19 cellular contexts compared by ENCODE assay signal in the genomic region with DNA sequence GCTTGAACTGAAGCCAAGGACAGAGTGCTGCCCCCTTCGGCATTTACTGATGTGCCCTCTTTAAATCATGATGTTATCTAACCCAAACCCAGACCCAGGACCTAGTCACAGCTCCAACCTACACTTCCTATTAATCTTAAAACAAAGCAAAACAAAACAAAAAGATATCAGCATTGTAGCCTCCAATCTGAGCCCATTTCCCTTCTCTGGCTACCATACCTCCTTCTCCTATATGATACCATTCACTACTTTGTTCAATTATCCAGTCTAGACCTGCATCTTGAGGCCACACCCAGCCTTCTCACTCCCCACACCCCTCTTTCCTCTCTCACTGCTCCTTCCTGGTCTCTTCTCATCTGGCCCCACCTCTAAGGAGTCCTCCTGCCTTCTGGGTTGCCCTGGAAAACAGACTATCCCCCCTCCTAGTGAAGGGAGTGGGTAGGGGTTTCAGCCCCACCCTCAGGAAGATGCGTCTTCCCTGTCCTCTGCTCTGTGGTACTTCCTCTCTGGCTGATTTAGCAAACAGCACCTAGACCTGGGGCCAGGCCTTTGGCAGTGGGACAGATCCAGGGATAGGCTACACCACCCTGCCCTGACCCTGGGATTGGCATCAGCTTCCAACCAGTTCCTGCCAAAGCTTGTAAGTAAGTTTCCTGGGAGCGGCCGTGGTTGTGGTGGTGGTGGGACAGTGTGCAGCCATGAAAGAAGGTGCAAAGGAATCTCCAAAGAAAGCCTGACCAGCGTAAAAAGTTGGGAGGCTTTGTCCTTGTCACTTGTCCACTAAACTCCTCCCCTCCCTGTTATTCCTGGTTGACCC. TPM values are rescaled to one million over a fixed set of nuclear protein-coding genes. Genes with fewer than 3 reads are reported as not detected.
DNase-seq lines count a peak whose midpoint lies in the region; ATAC-seq, FAIRE-seq and TF ChIP-seq lines count a peak whose summit lies in the region.
"Had no signal": no experiment of that assay in that cellular context is flagged by ENCODE, and none has a peak within 500 bp of the region (broad histone marks: within the 10 kb centered on the region; RNA-seq: fewer than 3 reads in every experiment).

No MANE protein-coding gene starts in this region.

- no peaks in the 10 kb centered on the region for H3K27me3 Mint-ChIP-seq in activated T-cell treated with anti-CD3 and anti-CD28 coated beads, Interleukin-2, amount 50 U/mL, for 24 hours
- H3K27me3 Mint-ChIP-seq in activated CD8-positive, alpha-beta T cell treated with anti-CD3 and anti-CD28 coated beads for 36 hours: no peaks in the 10 kb centered on the region
- H3K27me3 Mint-ChIP-seq in HFFc6 (ENCODE audit: insufficient read depth): peaks cover 18% of the 10 kb centered on the region

- H3K4me1 ChIP-seq in keratinocyte (ENCODE audit: control insufficient read depth, extremely low read depth, insufficient read depth, low read length) (peaks cover 65% of the 10 kb centered on the region), stomach (peaks cover 42 to 80% (median 58%) of the 10 kb centered on the region in 4 donors)

- peak overlapping the region; percentile 72 for H3K4me2 ChIP-seq in keratinocyte (ENCODE audit: control insufficient read depth, extremely low read depth, insufficient read depth, low read depth, low read length)

- H3K27me3 ChIP-seq in keratinocyte (ENCODE audit: control insufficient read depth, extremely low read depth, insufficient read depth, low read length) (peaks cover under 1% of the 10 kb centered on the region), stomach (peaks cover 0 to 37% (median 4%) of the 10 kb centered on the region in 3 donors)

- WGBS in stomach, 5 donors: 65 to 74% (median 69%) methylated on average over 5 of the region's 5 CpGs

- dilution Hi-C loops in keratinocyte (cut with MboI; ENCODE audit: extremely low pct_ligation_motif_present, low sequenced_read_pairs): no loop called here

- POLR2A ChIA-PET in activated CD8-positive, alpha-beta T cell treated with anti-CD3 and anti-CD28 coated beads for 36 hours (lab: Charles Lee): interaction anchor here (0.7 to 2.2 kb wide), 3 partner anchors 10 to 127 kb away, joined by 3 to 9 read pairs (median 4); a partner anchor contains a TSS

- peak; percentile 81 for FAIRE-seq in keratinocyte (lab: Jason Lieb, UNC)
- FAIRE-seq: H1 had no signal

- peaks cover 66% of the 10 kb centered on the region for H3K4me1 Mint-ChIP-seq in activated T-cell treated with anti-CD3 and anti-CD28 coated beads, Interleukin-2, amount 50 U/mL, for 24 hours (ENCODE audit: low read depth)
- H3K4me1 Mint-ChIP-seq in activated CD8-positive, alpha-beta T cell treated with anti-CD3 and anti-CD28 coated beads for 36 hours (ENCODE audit: low read depth): peaks cover 56% of the 10 kb centered on the region
- peaks cover 25% of the 10 kb centered on the region for H3K4me1 Mint-ChIP-seq in HFFc6 (ENCODE audit: low read depth)

- no peak for TF ChIP-seq CTCF in activated CD8-positive, alpha-beta T cell treated with anti-CD3 and anti-CD28 coated beads for 36 hours (IDR thresholded peaks at IDR 0.05)
- TF ChIP-seq CTCF in keratinocyte (optimal IDR thresholded peaks at IDR 0.05 in 1 of 3, IDR thresholded peaks at IDR 0.05 in 1 of 3, conservative IDR thresholded peaks at IDR 0.05 in 1 of 3; ENCODE audit: extremely low read depth in 1 of 3, insufficient read depth in 2 of 3, low read length in 3 of 3) (no peak), stomach (IDR thresholded peaks at IDR 0.05) (no peak), HFFc6 (IDR thresholded peaks at IDR 0.05) (no peak)

- peaks cover 42% of the 10 kb centered on the region for H3K36me3 Mint-ChIP-seq in activated T-cell treated with anti-CD3 and anti-CD28 coated beads, Interleukin-2, amount 50 U/mL, for 24 hours (ENCODE audit: low read depth)
- peaks cover 9% of the 10 kb centered on the region for H3K36me3 Mint-ChIP-seq in activated CD8-positive, alpha-beta T cell treated with anti-CD3 and anti-CD28 coated beads for 36 hours (ENCODE audit: low read depth)
- H3K36me3 Mint-ChIP-seq in HFFc6 (ENCODE audit: low read depth): peaks cover under 1% of the 10 kb centered on the region

- H3K36me3 ChIP-seq in keratinocyte (ENCODE audit: control insufficient read depth in 2 of 2, extremely low read depth in 1 of 2, insufficient read depth in 2 of 2, low read length in 2 of 2): peaks cover 3 to 4% of the 10 kb centered on the region in 2 experiments
- H3K36me3 ChIP-seq in stomach: no peaks in the 10 kb centered on the region

- ATAC-seq in activated CD8-positive, alpha-beta T cell treated with anti-CD3 and anti-CD28 coated beads for 36 hours: no peak
- ATAC-seq: heart left ventricle, left colon had no signal

- H3K79me2 ChIP-seq in keratinocyte (ENCODE audit: control insufficient read depth, insufficient read depth, low read length): no peaks in the 10 kb centered on the region

- peak overlapping the region; percentile 51 for H3K27ac Mint-ChIP-seq in activated T-cell treated with anti-CD3 and anti-CD28 coated beads, Interleukin-2, amount 50 U/mL, for 24 hours
- peak overlapping the region; percentile 13 for H3K27ac Mint-ChIP-seq in activated CD8-positive, alpha-beta T cell treated with anti-CD3 and anti-CD28 coated beads for 36 hours
- no peak overlapping the region for H3K27ac Mint-ChIP-seq in HFFc6

- H3K4me3 Mint-ChIP-seq in activated T-cell treated with anti-CD3 and anti-CD28 coated beads, Interleukin-2, amount 50 U/mL, for 24 hours: no peak overlapping the region
- no peak overlapping the region for H3K4me3 Mint-ChIP-seq in activated CD8-positive, alpha-beta T cell treated with anti-CD3 and anti-CD28 coated beads for 36 hours
- H3K4me3 Mint-ChIP-seq in HFFc6: no peak overlapping the region

- H3K9me1 ChIP-seq in keratinocyte (ENCODE audit: control insufficient read depth, extremely low read depth, insufficient read depth, low read length): peaks cover 2% of the 10 kb centered on the region

- no peak for DNase-seq in activated T-cell treated with anti-CD3 and anti-CD28 coated beads, Interleukin-2, amount 50 U/mL, for 24 hours
- no peak for DNase-seq in activated T-cell treated with anti-CD3 and anti-CD28 coated beads, Interleukin-2, amount 50 U/mL, for 48 hours
- no peak for DNase-seq in activated CD8-positive, alpha-beta T cell treated with anti-CD3 and anti-CD28 coated beads for 36 hours
- no peak for DNase-seq in keratinocyte (ENCODE audit: low read depth, low spot score)
- no peak for DNase-seq in stomach
- DNase-seq in HFFc6: no peak
- DNase-seq in ureter (ENCODE audit: low spot score): no peak
- DNase-seq in HuH-7 (ENCODE audit: low spot score): no peak
- DNase-seq: ACHN; activated effector memory CD4-positive, alpha-beta T cell treated with Interleukin-2 at 50 U/mL for 16 hours; DMS153; KG1; left colon; NCI-H1436 treated with DMSO at 0.1 percent for 48 hours; NCI-H446; nucleus accumbens had no signal

- intact Hi-C loops in activated CD8-positive, alpha-beta T cell treated with anti-CD3 and anti-CD28 coated beads for 36 hours (cut with micrococcal nuclease): no loop called here
- intact Hi-C loops in stomach (cut with DNase I; ENCODE audit: low total_unique reads): no loop called here

- CTCF ChIA-PET in activated CD8-positive, alpha-beta T cell treated with anti-CD3 and anti-CD28 coated beads for 36 hours (lab: Charles Lee): interaction anchor here (0.8 to 28.2 kb wide), 6 partner anchors 15 to 122 kb away, joined by 3 to 873 read pairs (median 19); a partner anchor contains a TSS

- no peak overlapping the region for H3K9ac ChIP-seq in keratinocyte (ENCODE audit: control insufficient read depth, extremely low read depth, insufficient read depth, low read length)

- H3K9me3 ChIP-seq in keratinocyte (ENCODE audit: control insufficient read depth, low read depth, low read length): no peaks in the 10 kb centered on the region
- H3K9me3 ChIP-seq in stomach: no peaks in the 10 kb centered on the region
- H3K9me3 ChIP-seq: heart left ventricle had no signal

- no peak for TF ChIP-seq EP300 in stomach (IDR thresholded peaks at IDR 0.05)

- H3K4me3 ChIP-seq in keratinocyte (ENCODE audit: control insufficient read depth in 2 of 3, extremely low read depth in 1 of 3, insufficient read depth in 2 of 3, low read depth in 1 of 3, low read length in 3 of 3) (peak overlapping the region in 2 of 3 experiments; percentile 3 to 19), stomach (peak overlapping the region in 2 of 4 donors; percentile 18 to 21)

- no peak overlapping the region for H2AFZ ChIP-seq in keratinocyte (ENCODE audit: control insufficient read depth, low read length)

- no peaks in the 10 kb centered on the region for H3K9me3 Mint-ChIP-seq in activated T-cell treated with anti-CD3 and anti-CD28 coated beads, Interleukin-2, amount 50 U/mL, for 24 hours
- no peaks in the 10 kb centered on the region for H3K9me3 Mint-ChIP-seq in activated CD8-positive, alpha-beta T cell treated with anti-CD3 and anti-CD28 coated beads for 36 hours
- H3K9me3 Mint-ChIP-seq in HFFc6: no peaks in the 10 kb centered on the region

- H3K27ac ChIP-seq in keratinocyte (ENCODE audit: control insufficient read depth, insufficient read depth, low read length): peak overlapping the region; percentile 40
- H3K27ac ChIP-seq in stomach: peak overlapping the region in 4 of 5 donors; percentile 83 to 95 (median 88)
- H3K27ac ChIP-seq: epithelial cell of prostate had no signal

- H4K20me1 ChIP-seq in keratinocyte (ENCODE audit: control insufficient read depth, extremely low read depth, insufficient read depth, low read length): no peaks in the 10 kb centered on the region

- TF ChIP-seq POLR2A in stomach (IDR thresholded peaks at IDR 0.05): no peak

RNA-seq across cellular contexts. Expression of a gene that starts 3.3 kb away (rescaled TPM):
- 10 to 100 TPM; 11.6 to 11.7 TPM for total RNA-seq in activated CD8-positive, alpha-beta T cell treated with anti-CD3 and anti-CD28 coated beads for 36 hours
- polyA plus RNA-seq in keratinocyte: 8.6 to 20.4 TPM (median 14.6 TPM) in 3 replicates
- 8.4 TPM for polyA plus RNA-seq in keratinocyte (2011; ENCODE audit: low read depth)
- 3.0 and 4.3 TPM in 2 replicates for polyA plus RNA-seq in keratinocyte (2011; cell fraction: cytosol; rRNA removed)
- polyA plus RNA-seq in keratinocyte (2011; cell fraction: nucleus; rRNA removed): 53.5 and 61.4 TPM in 2 replicates
- polyA plus RNA-seq in keratinocyte (2012; ENCODE audit: low replicate concordance): 8.4 and 41.2 TPM in 2 replicates
- 16.4 to 31.6 TPM (median 21.6 TPM) in 3 replicates for polyA minus RNA-seq in keratinocyte
- 11.1 TPM for polyA minus RNA-seq in keratinocyte (2011; cell fraction: cytosol; rRNA and poly(A)+ RNA removed)
- 12.5 and 15.4 TPM in 2 replicates for polyA minus RNA-seq in keratinocyte (2011; cell fraction: nucleus; rRNA and poly(A)+ RNA removed)
- 10 to 100 TPM in 3 of 5 donors, 1 to 10 TPM in 1, not detected in 1; 3.3 to 92.8 (median 24.6) TPM for total RNA-seq in stomach
- polyA plus RNA-seq in stomach: 10 to 100 TPM in 1 of 3 donors, 1 to 10 TPM in 2; 1.4 to 67.2 (median 4.1) TPM
- 1 to 10 TPM; 1.5 to 2.9 (median 1.9) TPM for total RNA-seq in HFFc6 (2021; fragmentation: NEBNext Ultra II Directional; extraction: Animal tissue kit (Norgen Biotek cat#: 25700))
- 9.6 TPM for total RNA-seq in ureter

RNA-seq across cellular contexts. Expression of a gene that starts 4.6 kb away (rescaled TPM):
- total RNA-seq in activated CD8-positive, alpha-beta T cell treated with anti-CD3 and anti-CD28 coated beads for 36 hours: 10 to 100 TPM in 1 of 2 experiments, 1 to 10 TPM in 1; 9.6 to 12.0 TPM
- polyA plus RNA-seq in keratinocyte (5.4 to 13.4 TPM (median 7.9 TPM) in 3 replicates), stomach (1 to 10 TPM in 1 of 3 donors, under 1 TPM in 1, not detected in 1; 0.25 to 6.0 TPM)
- polyA plus RNA-seq in keratinocyte (2011; ENCODE audit: low read depth): 3.9 TPM
- 1.2 and 2.7 TPM in 2 replicates for polyA plus RNA-seq in keratinocyte (2011; cell fraction: cytosol; rRNA removed)
- polyA plus RNA-seq in keratinocyte (2011; cell fraction: nucleus; rRNA removed): 28.9 and 46.2 TPM in 2 replicates
- polyA plus RNA-seq in keratinocyte (2012; ENCODE audit: low replicate concordance): 8.7 and 19.1 TPM in 2 replicates
- polyA minus RNA-seq in keratinocyte: 6.4 to 9.3 TPM (median 6.9 TPM) in 3 replicates
- 16.9 TPM for polyA minus RNA-seq in keratinocyte (2011; cell fraction: cytosol; rRNA and poly(A)+ RNA removed)
- 33.0 TPM in 2 replicates for polyA minus RNA-seq in keratinocyte (2011; cell fraction: nucleus; rRNA and poly(A)+ RNA removed)
- total RNA-seq in stomach (10 to 100 TPM in 3 of 5 donors, 1 to 10 TPM in 1, not detected in 1; 9.9 to 71.5 (median 24.5) TPM), ureter (8.2 TPM)
- 1 to 10 TPM; 2.2 to 3.0 (median 2.3) TPM for total RNA-seq in HFFc6 (2021; fragmentation: NEBNext Ultra II Directional; extraction: Animal tissue kit (Norgen Biotek cat#: 25700))

RNA-seq across cellular contexts. Expression of a gene that starts 6.8 kb away (rescaled TPM):
- total RNA-seq in activated CD8-positive, alpha-beta T cell treated with anti-CD3 and anti-CD28 coated beads for 36 hours: 10 to 100 TPM; 12.1 to 13.6 TPM
- polyA plus RNA-seq in keratinocyte (2.4 to 3.7 TPM (median 2.6 TPM) in 3 replicates), stomach (10 to 100 TPM in 1 of 3 donors, 1 to 10 TPM in 2; 6.0 to 14.2 (median 6.0) TPM)
- polyA plus RNA-seq in keratinocyte (2011; ENCODE audit: low read depth): 5.1 TPM
- polyA plus RNA-seq in keratinocyte (2011; cell fraction: cytosol; rRNA removed): 1.7 and 1.8 TPM in 2 replicates
- polyA plus RNA-seq in keratinocyte (2011; cell fraction: nucleus; rRNA removed): 2.1 and 2.8 TPM in 2 replicates
- 3.2 and 4.2 TPM in 2 replicates for polyA plus RNA-seq in keratinocyte (2012; ENCODE audit: low replicate concordance)
- polyA minus RNA-seq in keratinocyte: 0.99 to 3.9 TPM (median 1.3 TPM) in 3 replicates
- 1.5 TPM for polyA minus RNA-seq in keratinocyte (2011; cell fraction: cytosol; rRNA and poly(A)+ RNA removed)
- polyA minus RNA-seq in keratinocyte (2011; cell fraction: nucleus; rRNA and poly(A)+ RNA removed): 0.63 and 0.78 TPM in 2 replicates
- total RNA-seq in stomach (10 to 100 TPM in 2 of 5 donors, 1 to 10 TPM in 3; 5.0 to 11.2 (median 6.4) TPM), ureter (11.1 TPM)
- under 1 TPM in 5 of 6 experiments, not detected in 1; 0.17 to 0.40 (median 0.20) TPM for total RNA-seq in HFFc6 (2021; fragmentation: NEBNext Ultra II Directional; extraction: Animal tissue kit (Norgen Biotek cat#: 25700))
- total RNA-seq: H1 had no signal

RNA-seq across cellular contexts. Expression of a gene that starts 14.9 kb away (rescaled TPM):
- 10 to 100 TPM; 33.5 to 33.6 TPM for total RNA-seq in activated CD8-positive, alpha-beta T cell treated with anti-CD3 and anti-CD28 coated beads for 36 hours
- polyA plus RNA-seq in keratinocyte (16.5 to 25.3 TPM (median 19.9 TPM) in 3 replicates), stomach (10 to 100 TPM in 1 of 3 donors, 1 to 10 TPM in 2; 6.5 to 11.8 (median 8.4) TPM)
- polyA plus RNA-seq in keratinocyte (2011; ENCODE audit: low read depth): 8.4 TPM
- 19.6 and 22.7 TPM in 2 replicates for polyA plus RNA-seq in keratinocyte (2011; cell fraction: cytosol; rRNA removed)
- polyA plus RNA-seq in keratinocyte (2011; cell fraction: nucleus; rRNA removed): 63.3 and 70.4 TPM in 2 replicates
- polyA plus RNA-seq in keratinocyte (2012; ENCODE audit: low replicate concordance): 19.0 and 25.4 TPM in 2 replicates
- polyA minus RNA-seq in keratinocyte: 47.2 to 59.5 TPM (median 50.4 TPM) in 3 replicates
- 33.8 TPM for polyA minus RNA-seq in keratinocyte (2011; cell fraction: cytosol; rRNA and poly(A)+ RNA removed)
- 35.6 and 45.4 TPM in 2 replicates for polyA minus RNA-seq in keratinocyte (2011; cell fraction: nucleus; rRNA and poly(A)+ RNA removed)
- total RNA-seq in stomach (10 to 100 TPM in 4 of 5 donors, 1 to 10 TPM in 1; 5.4 to 25.7 (median 12.8) TPM), ureter (36.5 TPM)
- 10 to 100 TPM; 25.4 to 31.1 (median 28.1) TPM for total RNA-seq in HFFc6 (2021; fragmentation: NEBNext Ultra II Directional; extraction: Animal tissue kit (Norgen Biotek cat#: 25700))

RNA-seq across cellular contexts. Expression of a gene that starts 15.0 kb away (rescaled TPM):
- total RNA-seq in activated CD8-positive, alpha-beta T cell treated with anti-CD3 and anti-CD28 coated beads for 36 hours: 10 to 100 TPM; 11.9 to 13.6 TPM
- polyA plus RNA-seq in keratinocyte (65.1 to 130 TPM (median 75.0 TPM) in 3 replicates), stomach (10 to 100 TPM; 20.1 to 52.1 (median 30.1) TPM)
- 55.9 TPM for polyA plus RNA-seq in keratinocyte (2011; ENCODE audit: low read depth)
- polyA plus RNA-seq in keratinocyte (2011; cell fraction: cytosol; rRNA removed): 131 and 161 TPM in 2 replicates
- polyA plus RNA-seq in keratinocyte (2011; cell fraction: nucleus; rRNA removed): 263 and 309 TPM in 2 replicates
- 100 and 165 TPM in 2 replicates for polyA plus RNA-seq in keratinocyte (2012; ENCODE audit: low replicate concordance)
- polyA minus RNA-seq in keratinocyte: 173 to 348 TPM (median 179 TPM) in 3 replicates
- 222 TPM for polyA minus RNA-seq in keratinocyte (2011; cell fraction: cytosol; rRNA and poly(A)+ RNA removed)
- 53.4 and 72.1 TPM in 2 replicates for polyA minus RNA-seq in keratinocyte (2011; cell fraction: nucleus; rRNA and poly(A)+ RNA removed)
- total RNA-seq in stomach (10 to 100 TPM in 3 of 5 donors, 1 to 10 TPM in 2; 5.3 to 71.9 (median 17.4) TPM), ureter (28.7 TPM)
- total RNA-seq in HFFc6 (2021; fragmentation: NEBNext Ultra II Directional; extraction: Animal tissue kit (Norgen Biotek cat#: 25700)): 10 to 100 TPM; 32.9 to 42.2 (median 39.1) TPM
